1 cellular context compared by ENCODE assay signal in the genomic region with DNA sequence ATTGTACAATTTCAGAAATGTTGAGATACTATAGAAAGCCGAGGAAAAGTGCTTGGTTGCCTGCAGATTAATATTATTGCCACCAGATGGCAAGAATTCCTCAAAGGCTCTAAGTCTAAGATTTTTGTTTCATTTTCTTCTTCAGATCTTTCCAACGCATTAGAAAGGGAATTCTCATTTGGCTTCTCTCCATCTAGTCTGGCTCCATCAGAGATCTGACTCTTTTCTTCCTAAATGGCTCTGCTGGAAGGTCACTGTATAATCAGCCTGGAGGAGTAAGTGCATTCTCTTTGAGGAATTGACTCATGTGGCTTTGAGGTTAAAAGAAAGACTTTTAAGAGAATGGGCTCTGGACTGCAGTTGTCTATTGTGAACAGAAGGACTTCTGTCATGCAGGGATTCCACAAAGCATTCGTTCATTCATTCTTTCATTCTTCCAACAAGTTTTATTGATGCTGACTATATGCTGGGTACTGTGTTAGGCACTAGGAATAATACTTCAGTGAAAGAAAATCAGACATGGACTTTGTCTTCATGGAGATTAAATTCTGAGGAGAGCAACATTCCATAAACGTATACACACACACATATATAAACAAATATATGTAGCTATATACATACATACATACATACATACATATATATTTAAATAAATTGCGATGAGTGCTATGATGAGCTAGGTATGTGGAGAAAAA.
TF ChIP-seq lines count a peak whose summit lies in the region.

No MANE protein-coding gene starts in this region.

TF ChIP-seq in neural cell, 6 proteins besides CTCF, POLR2A, EP300 and RAD21:
- TF ChIP-seq SMC3 (conservative IDR thresholded peaks at IDR 0.05; ENCODE audit: poor library complexity) (peak; percentile 66), TAF1 (IDR thresholded peaks at IDR 0.05; ENCODE audit: low read depth) (no peak), POLR2AphosphoS5 (IDR thresholded peaks at IDR 0.05) (no peak), MXI1 (conservative IDR thresholded peaks at IDR 0.05; ENCODE audit: poor library complexity, severe bottlenecking) (no peak)
